In genomic region chr5:112165399-112165798, GRCh38 we compare ENCODE assay signal across 23 cellular contexts.
A peak's percentile ranks its signal among the peaks of the same experiment; 100 is the strongest.
DNase-seq lines count a peak whose midpoint lies in the region; ATAC-seq and TF ChIP-seq lines count a peak whose summit lies in the region.
"Had no signal": no experiment of that assay in that cellular context is flagged by ENCODE, and none has a peak within 500 bp of the region (broad histone marks: within the 10 kb centered on the region; RNA-seq: fewer than 3 reads in every experiment).

No MANE protein-coding gene starts in this region.

- H3K4me3 ChIP-seq in cardiac muscle cell, result no peak overlapping the region
- H3K4me3 ChIP-seq in right cardiac atrium (ENCODE audit: low read length), result no peak overlapping the region
- H3K4me3 ChIP-seq in NB4 (ENCODE audit: low read depth, low read length), result no peak overlapping the region
- no peak overlapping the region for H3K4me3 ChIP-seq in endodermal cell (ENCODE audit: low read length)
- H3K4me3 ChIP-seq: ascending aorta, esophagus muscularis mucosa, gastrocnemius medialis, lower lobe of right lung, thoracic aorta had no signal

- peaks cover 56% of the 10 kb centered on the region for H3K36me3 Mint-ChIP-seq in endodermal cell (ENCODE audit: low read depth)
- H3K36me3 Mint-ChIP-seq in type B pancreatic cell, result peaks cover 27% of the 10 kb centered on the region
- H3K36me3 Mint-ChIP-seq in natural killer cell treated with Interleukin-12 subunit alpha and Interleukin-12 subunit beta and Interleukin-15 and Interleukin-18, amount 100 ng/mL, for 72 hours, result peaks cover 36% of the 10 kb centered on the region

- H3K36me3 ChIP-seq in cardiac muscle cell (peaks cover 17% of the 10 kb centered on the region), endodermal cell (ENCODE audit: control insufficient read depth, insufficient read depth, low read length) (peaks cover 50% of the 10 kb centered on the region)

- H3K9ac ChIP-seq in endodermal cell (ENCODE audit: extremely low read depth, low read length, poor library complexity, severe bottlenecking), result no peak overlapping the region

- H3K4me1 ChIP-seq in cardiac muscle cell (ENCODE audit: low read depth) (peaks cover 16% of the 10 kb centered on the region), right cardiac atrium (ENCODE audit: control insufficient read depth, insufficient read depth, low read length) (no peaks in the 10 kb centered on the region), endodermal cell (ENCODE audit: control insufficient read depth, insufficient read depth, low read length) (peaks cover 17% of the 10 kb centered on the region)

- DNase-seq in cardiac muscle cell (ENCODE audit: low read depth in 1 of 2, low spot score in 1 of 2) (no peak), right cardiac atrium (no peak), NB4 (ENCODE audit: low read depth) (peak; percentile 17), endodermal cell (no peak), type B pancreatic cell (ENCODE audit: extremely low spot score, unreplicated experiment) (no peak)
- no peak for DNase-seq in natural killer cell treated with Interleukin-12 subunit alpha and Interleukin-12 subunit beta and Interleukin-15 and Interleukin-18, amount 100 ng/mL, for 72 hours (ENCODE audit: low spot score)
- DNase-seq: activated CD4-positive, alpha-beta T cell treated with anti-CD3 and anti-CD28 coated beads, Interleukin-2, amount 50 U/mL, for 1 hour; activated gamma-delta T cell; CD4-positive, CD25-positive, alpha-beta regulatory T cell; cerebellar nuclear complex; DMS79 treated with DMSO at 0.1 percent for 48 hours; gastrocnemius medialis; HCEC 1CT; kidney; lower lobe of right lung; NCI-H1417 treated with DMSO at 0.1 percent for 48 hours; NCI-H2171; SHP77 treated with DMSO at 0.1 percent for 48 hours had no signal

- peaks cover 59% of the 10 kb centered on the region for H3K4me1 Mint-ChIP-seq in endodermal cell
- peaks cover 19% of the 10 kb centered on the region for H3K4me1 Mint-ChIP-seq in type B pancreatic cell (ENCODE audit: unreplicated experiment)
- peaks cover 24 to 28% of the 10 kb centered on the region in 2 donors for H3K4me1 Mint-ChIP-seq in natural killer cell treated with Interleukin-12 subunit alpha and Interleukin-12 subunit beta and Interleukin-15 and Interleukin-18, amount 100 ng/mL, for 72 hours (ENCODE audit: low read depth in 2 of 2)

- peak overlapping the region; percentile 87 for H3K27ac ChIP-seq in cardiac muscle cell
- no peak overlapping the region for H3K27ac ChIP-seq in right cardiac atrium (ENCODE audit: low read length)
- no peak overlapping the region for H3K27ac ChIP-seq in endodermal cell (ENCODE audit: low read depth, low read length)
- H3K27ac ChIP-seq: ascending aorta, esophagus muscularis mucosa, gastrocnemius medialis, lower lobe of right lung, thoracic aorta had no signal

- H3K27me3 Mint-ChIP-seq in endodermal cell (ENCODE audit: insufficient read depth) (no peaks in the 10 kb centered on the region), type B pancreatic cell (peaks cover 3% of the 10 kb centered on the region)
- H3K27me3 Mint-ChIP-seq in natural killer cell treated with Interleukin-12 subunit alpha and Interleukin-12 subunit beta and Interleukin-15 and Interleukin-18, amount 100 ng/mL, for 72 hours, result no peaks in the 10 kb centered on the region

- no peak for ATAC-seq in right cardiac atrium
- no peak for ATAC-seq in natural killer cell treated with Interleukin-12 subunit alpha and Interleukin-12 subunit beta and Interleukin-15 and Interleukin-18, amount 100 ng/mL, for 72 hours
- no peak for ATAC-seq in GM19328 (IDR thresholded peaks at IDR 0.05; ENCODE audit: unreplicated experiment)
- no peak for ATAC-seq in HG02938 (IDR thresholded peaks at IDR 0.05; ENCODE audit: unreplicated experiment)
- ATAC-seq: gastrocnemius medialis, lower lobe of right lung had no signal

- H3K4me3 Mint-ChIP-seq in endodermal cell, result no peak overlapping the region
- no peak overlapping the region for H3K4me3 Mint-ChIP-seq in type B pancreatic cell
- no peak overlapping the region for H3K4me3 Mint-ChIP-seq in natural killer cell treated with Interleukin-12 subunit alpha and Interleukin-12 subunit beta and Interleukin-15 and Interleukin-18, amount 100 ng/mL, for 72 hours
- H3K4me3 Mint-ChIP-seq: CD4-positive, CD25-positive, alpha-beta regulatory T cell had no signal

- H3K9me3 Mint-ChIP-seq in endodermal cell (peaks cover 2% of the 10 kb centered on the region), type B pancreatic cell (peaks cover 3% of the 10 kb centered on the region)
- H3K9me3 Mint-ChIP-seq in natural killer cell treated with Interleukin-12 subunit alpha and Interleukin-12 subunit beta and Interleukin-15 and Interleukin-18, amount 100 ng/mL, for 72 hours, result no peaks in the 10 kb centered on the region
- H3K9me3 Mint-ChIP-seq: CD4-positive, CD25-positive, alpha-beta regulatory T cell had no signal

- WGBS in right cardiac atrium, result 48% methylated on average over 3 of the region's 3 CpGs
- 85 to 86% methylated on average over 2 to 3 of the region's 3 CpGs for WGBS in endodermal cell (ENCODE audit: insufficient coverage in 1 of 2, insufficient read length in 1 of 2), 2 experiments

- H3K27me3 ChIP-seq in cardiac muscle cell, result no peaks in the 10 kb centered on the region
- H3K27me3 ChIP-seq in right cardiac atrium (ENCODE audit: control insufficient read depth, insufficient read depth), result no peaks in the 10 kb centered on the region
- no peaks in the 10 kb centered on the region for H3K27me3 ChIP-seq in endodermal cell (ENCODE audit: control insufficient read depth, insufficient read depth, low read length, poor library complexity, severe bottlenecking)
- H3K27me3 ChIP-seq: ascending aorta, esophagus muscularis mucosa, gastrocnemius medialis had no signal

- intact Hi-C loops in right cardiac atrium (cut with DNase I), result no loop called here

- no peak for TF ChIP-seq POLR2A in NB4 (IDR thresholded peaks at IDR 0.05; ENCODE audit: extremely low read depth, insufficient read length)

- H3K27ac Mint-ChIP-seq in endodermal cell (peak overlapping the region; percentile 98), type B pancreatic cell (peak overlapping the region; percentile 47)
- H3K27ac Mint-ChIP-seq in natural killer cell treated with Interleukin-12 subunit alpha and Interleukin-12 subunit beta and Interleukin-15 and Interleukin-18, amount 100 ng/mL, for 72 hours, result no peak overlapping the region
- H3K27ac Mint-ChIP-seq: CD4-positive, CD25-positive, alpha-beta regulatory T cell had no signal

- H3K9me3 ChIP-seq in cardiac muscle cell (ENCODE audit: low read depth) (no peaks in the 10 kb centered on the region), right cardiac atrium (ENCODE audit: control insufficient read depth, low read length) (no peaks in the 10 kb centered on the region), endodermal cell (ENCODE audit: control insufficient read depth, low read length) (no peaks in the 10 kb centered on the region)
- H3K9me3 ChIP-seq: ascending aorta, esophagus muscularis mucosa, gastrocnemius medialis, lower lobe of right lung, thoracic aorta had no signal

- TF ChIP-seq CTCF in cardiac muscle cell (IDR thresholded peaks at IDR 0.05; ENCODE audit: low read depth, low read length) (no peak), NB4 (IDR thresholded peaks at IDR 0.05; ENCODE audit: low read depth, low read length) (no peak), endodermal cell (conservative IDR thresholded peaks at IDR 0.05) (no peak), type B pancreatic cell (conservative IDR thresholded peaks at IDR 0.05) (no peak)

Comparison
In these comparisons a context has a peak if more than half of its experiments do, and no peak if none do; other contexts are left out.
1. H3K27ac Mint-ChIP-seq: peak in endodermal cell (single experiment) and type B pancreatic cell (single experiment); none in natural killer cell treated with Interleukin-12 subunit alpha and Interleukin-12 subunit beta and Interleukin-15 and Interleukin-18, amount 100 ng/mL, for 72 hours (0 of 2).